In the genomic region with DNA sequence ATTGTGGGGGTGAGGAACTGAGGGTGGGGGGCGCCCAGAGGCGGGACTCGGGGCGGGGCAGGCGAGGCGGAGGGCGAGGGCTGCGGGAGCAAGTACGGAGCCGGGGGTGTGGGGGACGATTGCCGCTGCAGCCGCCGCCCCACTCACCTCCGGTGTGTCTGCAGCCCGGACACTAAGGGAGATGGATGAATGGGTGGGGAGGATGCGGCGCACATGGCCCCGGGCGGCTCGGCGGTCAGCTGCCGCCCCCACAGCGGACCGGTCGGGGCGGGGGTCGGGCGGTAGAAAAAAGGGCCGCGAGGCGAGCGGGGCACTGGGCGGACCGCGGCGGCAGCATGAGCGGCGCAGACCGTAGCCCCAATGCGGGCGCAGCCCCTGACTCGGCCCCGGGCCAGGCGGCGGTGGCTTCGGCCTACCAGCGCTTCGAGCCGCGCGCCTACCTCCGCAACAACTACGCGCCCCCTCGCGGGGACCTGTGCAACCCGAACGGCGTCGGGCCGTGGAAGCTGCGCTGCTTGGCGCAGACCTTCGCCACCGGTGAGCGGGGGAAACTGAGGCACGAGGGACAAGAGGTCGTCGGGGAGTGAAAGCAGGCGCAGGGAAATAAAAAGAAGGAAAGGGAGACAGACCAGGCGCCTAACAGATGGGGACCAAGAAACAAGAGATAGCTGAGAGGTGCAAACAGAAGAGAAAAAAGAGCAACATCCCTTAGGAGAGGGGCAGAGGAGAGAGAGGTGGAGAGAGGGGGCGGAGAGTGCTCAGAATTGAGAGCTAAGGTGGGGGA, we compare ENCODE assay signal across 8 cellular contexts. TPM values are rescaled to one million over a fixed set of nuclear protein-coding genes. Genes with fewer than 3 reads are reported as not detected.
A peak's percentile ranks its signal among the peaks of the same experiment; 100 is the strongest.
DNase-seq lines count a peak whose midpoint lies in the region; ATAC-seq, FAIRE-seq and TF ChIP-seq lines count a peak whose summit lies in the region.

A gene with protein sequence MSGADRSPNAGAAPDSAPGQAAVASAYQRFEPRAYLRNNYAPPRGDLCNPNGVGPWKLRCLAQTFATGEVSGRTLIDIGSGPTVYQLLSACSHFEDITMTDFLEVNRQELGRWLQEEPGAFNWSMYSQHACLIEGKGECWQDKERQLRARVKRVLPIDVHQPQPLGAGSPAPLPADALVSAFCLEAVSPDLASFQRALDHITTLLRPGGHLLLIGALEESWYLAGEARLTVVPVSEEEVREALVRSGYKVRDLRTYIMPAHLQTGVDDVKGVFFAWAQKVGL (plus strand): TSS at position 313 of the 784 bp plus-strand sequence. CDS start 23 bp downstream, at position 336.

- H3K27me3 Mint-ChIP-seq in activated CD8-positive, alpha-beta memory T cell treated with anti-CD3 and anti-CD28 coated beads, Interleukin-2, amount 10 ng/mL, durations not matched to agents 7 days and 5 days, result peaks cover 30% of the 10 kb centered on the region
- H3K27me3 Mint-ChIP-seq in effector memory CD8-positive, alpha-beta T cell, result peaks cover 10 to 44% of the 10 kb centered on the region in 2 donors

- H3K27ac ChIP-seq in mesodermal cell (ENCODE audit: low read depth, low read length, severe bottlenecking), result no peak within 1 kb of the TSS

- H3K36me3 Mint-ChIP-seq in activated CD8-positive, alpha-beta memory T cell treated with anti-CD3 and anti-CD28 coated beads, Interleukin-2, amount 10 ng/mL, durations not matched to agents 7 days and 5 days, result no peaks in the 10 kb centered on the region
- H3K36me3 Mint-ChIP-seq in effector memory CD8-positive, alpha-beta T cell (ENCODE audit: insufficient read depth), result peaks cover 6% of the 10 kb centered on the region

- peak; percentile 92 for FAIRE-seq in GM12891 (lab: Jason Lieb, UNC)

- peak within 1 kb of the TSS; percentile 30 for H3K4me3 Mint-ChIP-seq in activated CD8-positive, alpha-beta memory T cell treated with anti-CD3 and anti-CD28 coated beads, Interleukin-2, amount 10 ng/mL, durations not matched to agents 7 days and 5 days
- H3K4me3 Mint-ChIP-seq in effector memory CD8-positive, alpha-beta T cell, result peak within 1 kb of the TSS; percentile 59 to 77

- peak; percentile 85 for ATAC-seq in activated CD8-positive, alpha-beta memory T cell treated with anti-CD3 and anti-CD28 coated beads, Interleukin-2, amount 10 ng/mL, durations not matched to agents 7 days and 5 days
- ATAC-seq in effector memory CD8-positive, alpha-beta T cell (replicated peaks), result peak; percentile 85
- ATAC-seq in HG03095 (IDR thresholded peaks at IDR 0.05; ENCODE audit: unreplicated experiment), result no peak
- no peak for ATAC-seq in GM19023 (IDR thresholded peaks at IDR 0.05; ENCODE audit: unreplicated experiment)

- H3K4me1 ChIP-seq in mesodermal cell (ENCODE audit: control insufficient read depth, insufficient read depth, low read length, poor library complexity, severe bottlenecking), result peaks cover 20% of the 10 kb centered on the region

- H3K4me3 ChIP-seq in mesodermal cell (ENCODE audit: extremely low read depth, insufficient read depth, low read length, poor library complexity, severe bottlenecking), result peak within 1 kb of the TSS; percentile 35

- TF ChIP-seq POLR2A in GM12891 (IDR thresholded peaks at IDR 0.05; ENCODE audit: low read depth, low read length), result no peak

- no peak within 1 kb of the TSS for H3K27ac Mint-ChIP-seq in activated CD8-positive, alpha-beta memory T cell treated with anti-CD3 and anti-CD28 coated beads, Interleukin-2, amount 10 ng/mL, durations not matched to agents 7 days and 5 days
- peak within 1 kb of the TSS in 1 of 2 donors; percentile 44 for H3K27ac Mint-ChIP-seq in effector memory CD8-positive, alpha-beta T cell

- H3K9me3 ChIP-seq in mesodermal cell (ENCODE audit: control insufficient read depth, low read length), result no peaks in the 10 kb centered on the region

- H3K4me1 Mint-ChIP-seq in activated CD8-positive, alpha-beta memory T cell treated with anti-CD3 and anti-CD28 coated beads, Interleukin-2, amount 10 ng/mL, durations not matched to agents 7 days and 5 days, result peaks cover 11% of the 10 kb centered on the region
- peaks cover 10 to 23% of the 10 kb centered on the region in 2 donors for H3K4me1 Mint-ChIP-seq in effector memory CD8-positive, alpha-beta T cell (ENCODE audit: low read depth in 2 of 2)

- no peaks in the 10 kb centered on the region for H3K9me3 Mint-ChIP-seq in activated CD8-positive, alpha-beta memory T cell treated with anti-CD3 and anti-CD28 coated beads, Interleukin-2, amount 10 ng/mL, durations not matched to agents 7 days and 5 days (ENCODE audit: low read depth)
- no peaks in the 10 kb centered on the region for H3K9me3 Mint-ChIP-seq in effector memory CD8-positive, alpha-beta T cell

- 2% methylated on average over 44 to 69 of the region's 73 CpGs for WGBS in mesodermal cell (ENCODE audit: insufficient coverage in 2 of 2), 2 experiments

- CTCF ChIA-PET in activated CD8-positive, alpha-beta memory T cell treated with anti-CD3 and anti-CD28 coated beads, Interleukin-2, amount 10 ng/mL, durations not matched to agents 7 days and 5 days (lab: Charles Lee), result interaction anchor here (0.6 to 16.7 kb wide), 15 partner anchors 8 to 477 kb away, joined by 3 to 227 read pairs (median 3); a partner anchor contains a TSS

- DNase-seq in GM12891 (ENCODE audit: insufficient read length, low spot score) (peak; percentile 90), NCI-H2171 treated with DMSO at 0.1 percent for 48 hours (lab: John Stamatoyannopoulos, UW) (peak; percentile 59)
- DNase-seq in activated CD8-positive, alpha-beta memory T cell treated with anti-CD3 and anti-CD28 coated beads, Interleukin-2, amount 10 ng/mL, durations not matched to agents 7 days and 5 days, result peak; percentile 74
- peak; percentile 62 for DNase-seq in effector memory CD8-positive, alpha-beta T cell
- DNase-seq in stimulated activated CD8-positive, alpha-beta memory T cell treated with anti-CD3 and anti-CD28 coated beads, Interleukin-4, amount 100 ng/mL, for 24 hours (ENCODE audit: low read depth), result peak; percentile 40

- H3K36me3 ChIP-seq in mesodermal cell (ENCODE audit: control insufficient read depth, insufficient read depth, low read length), result no peaks in the 10 kb centered on the region

TF ChIP-seq in GM12891, 5 proteins besides CTCF, POLR2A, EP300 and RAD21:
- TF ChIP-seq SPI1 (IDR thresholded peaks at IDR 0.05; ENCODE audit: low read depth, low read length) (no peak), PAX5 (IDR thresholded peaks at IDR 0.05; ENCODE audit: insufficient read depth, low read length, severe bottlenecking) (no peak), POU2F2 (IDR thresholded peaks at IDR 0.05; ENCODE audit: low read depth, low read length) (no peak), POLR2AphosphoS5 (IDR thresholded peaks at IDR 0.05; ENCODE audit: low read depth, low read length) (no peak), TAF1 (IDR thresholded peaks at IDR 0.05; ENCODE audit: low read depth, low read length) (no peak)

RNA-seq across cellular contexts. Expression of the gene that starts here (rescaled TPM):
- polyA plus RNA-seq in GM12891 (2012; ENCODE audit: low read depth, missing spikeins), result not detected
- total RNA-seq in activated CD8-positive, alpha-beta memory T cell treated with anti-CD3 and anti-CD28 coated beads, Interleukin-2, amount 10 ng/mL, durations not matched to agents 7 days and 5 days, result not detected
- 0.66 TPM for polyA plus RNA-seq in mesodermal cell (2013, experiment 1 of 2)
- polyA plus RNA-seq in mesodermal cell (2013, experiment 2 of 2), result 0.66 TPM

Comparison
In these comparisons a context has a peak if more than half of its experiments do, and no peak if none do; other contexts are left out.
1. Peak in DNase-seq and ATAC-seq in activated CD8-positive, alpha-beta memory T cell treated with anti-CD3 and anti-CD28 coated beads, Interleukin-2, amount 10 ng/mL, durations not matched to agents 7 days and 5 days; RNA of the gene not detected or under 1 TPM.
2. DNase-seq: peak in every context shown above with its lines; median percentile 90 in GM12891; 74 in activated CD8-positive, alpha-beta memory T cell treated with anti-CD3 and anti-CD28 coated beads, Interleukin-2, amount 10 ng/mL, durations not matched to agents 7 days and 5 days; 62 in effector memory CD8-positive, alpha-beta T cell; 59 in NCI-H2171 treated with DMSO at 0.1 percent for 48 hours; 40 in stimulated activated CD8-positive, alpha-beta memory T cell treated with anti-CD3 and anti-CD28 coated beads, Interleukin-4, amount 100 ng/mL, for 24 hours.